20 cellular contexts compared by ENCODE assay signal in the genomic region with DNA sequence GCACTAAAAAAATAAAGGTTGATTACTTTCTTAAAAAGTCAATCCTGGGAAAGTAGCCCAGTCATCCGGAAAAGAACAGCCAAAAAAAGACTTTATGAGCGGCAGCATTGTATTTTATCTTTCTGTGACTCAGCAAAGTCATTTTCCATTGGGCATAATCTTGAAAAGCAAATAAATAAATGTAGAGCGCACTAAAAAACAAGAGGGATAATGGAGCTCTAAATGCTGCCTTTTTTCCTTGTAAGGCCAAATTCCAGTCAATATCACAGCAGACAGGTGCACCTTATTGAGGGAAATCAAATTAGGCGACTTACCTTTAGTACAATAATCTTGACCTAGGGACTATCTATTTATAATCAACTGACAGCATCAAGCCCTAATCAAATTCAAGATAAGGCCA.
"Had no signal": no experiment of that assay in that cellular context is flagged by ENCODE, and none has a peak within 500 bp of the region (broad histone marks: within the 10 kb centered on the region; RNA-seq: fewer than 3 reads in every experiment).

No MANE protein-coding gene starts in this region.

- H3K4me1 ChIP-seq: lower lobe of right lung, psoas muscle, sigmoid colon, spleen, tibial nerve, upper lobe of left lung had no signal

- H3K4me3 ChIP-seq: lower lobe of right lung, ovary, psoas muscle, sigmoid colon, spleen, thoracic aorta, tibial nerve, upper lobe of left lung had no signal

- H3K9me3 ChIP-seq: lower lobe of right lung, ovary, psoas muscle, sigmoid colon, spleen, thoracic aorta, tibial nerve, upper lobe of left lung had no signal

- H3K27ac ChIP-seq: lower lobe of right lung, ovary, psoas muscle, sigmoid colon, spleen, thoracic aorta, tibial nerve, upper lobe of left lung had no signal

- DNase-seq: cortex of kidney; effector memory CD8-positive, alpha-beta T cell; hypothalamus; immature natural killer cell; islet precursor cell; kidney glomerular epithelial cell; left ventricle myocardium superior; lower lobe of right lung; natural killer cell; occipital lobe; ovary; posterior cingulate gyrus; psoas muscle; right cardiac atrium; sigmoid colon; spleen; stimulated activated naive B cell treated with anti-CD40 and anti-IgM and Interleukin-4, amounts not matched to agents 10 μg/mL and 1 μg/mL and 100 μg/mL, for 72 hours; upper lobe of left lung had no signal

- H3K36me3 ChIP-seq: lower lobe of right lung, ovary, sigmoid colon, spleen, thoracic aorta, tibial nerve, upper lobe of left lung had no signal

- ATAC-seq: effector memory CD8-positive, alpha-beta T cell; left ventricle myocardium superior; lower lobe of right lung; natural killer cell; psoas muscle; stimulated activated naive B cell treated with anti-CD40 and anti-IgM and Interleukin-4, amounts not matched to agents 10 μg/mL and 1 μg/mL and 100 μg/mL, for 72 hours had no signal

- H3K27me3 ChIP-seq: ovary, sigmoid colon, spleen, tibial nerve, upper lobe of left lung had no signal
